8 cellular contexts compared by ENCODE assay signal in genomic region chr17:68184816-68185436, GRCh38.
DNase-seq lines count a peak whose midpoint lies in the region; ATAC-seq, FAIRE-seq and TF ChIP-seq lines count a peak whose summit lies in the region.

No MANE protein-coding gene starts in this region.

- H3K4me1 ChIP-seq in PC-9 (replicated peaks; ENCODE audit: insufficient read depth): peaks cover 25% of the 10 kb centered on the region
- no peaks in the 10 kb centered on the region for H3K4me1 ChIP-seq in endodermal cell (ENCODE audit: control insufficient read depth, insufficient read depth, low read length)
- H3K4me1 ChIP-seq in body of pancreas: no peaks in the 10 kb centered on the region

- H3K9ac ChIP-seq in endodermal cell (ENCODE audit: extremely low read depth, low read length, poor library complexity, severe bottlenecking): no peak overlapping the region

- H3K4me3 ChIP-seq in PC-9: no peak overlapping the region
- no peak overlapping the region for H3K4me3 ChIP-seq in endodermal cell (ENCODE audit: low read length)
- H3K4me3 ChIP-seq in body of pancreas: no peak overlapping the region

- H3K27me3 Mint-ChIP-seq in endodermal cell (ENCODE audit: insufficient read depth): peaks cover 5% of the 10 kb centered on the region

- H3K4me2 ChIP-seq in PC-9: peak overlapping the region; percentile 48; the same call in 1 of the 2 replicates

- H3K27me3 ChIP-seq in PC-9 (ENCODE audit: insufficient read depth, low read depth) (no peaks in the 10 kb centered on the region), endodermal cell (ENCODE audit: control insufficient read depth, insufficient read depth, low read length, poor library complexity, severe bottlenecking) (no peaks in the 10 kb centered on the region), body of pancreas (no peaks in the 10 kb centered on the region)

- no peak overlapping the region for H3K4me3 Mint-ChIP-seq in endodermal cell

- WGBS in endodermal cell (ENCODE audit: insufficient coverage in 1 of 2, insufficient read length in 1 of 2), 2 experiments: 86 to 91% methylated on average over 1 to 4 of the region's 4 CpGs
- WGBS in body of pancreas, 2 donors: 71 to 85% methylated on average over 4 of the region's 4 CpGs

- no peak overlapping the region for H2AFZ ChIP-seq in PC-9

- TSS peak; percentile 31 for BruUV-seq in PC-9 (replicated peaks; lab: Mats Ljungman, UMichigan)

- FAIRE-seq in GM18507 (lab: Jason Lieb, UNC): peak; percentile 94

- H3K79me2 ChIP-seq in PC-9 (ENCODE audit: low read depth): no peaks in the 10 kb centered on the region

- no peak for DNase-seq in GM18507 (ENCODE audit: extremely low spot score, insufficient read length, low read depth)
- DNase-seq in PC-9: no peak
- DNase-seq in endodermal cell: peak; percentile 45
- no peak for DNase-seq in NCI-H82 treated with DMSO at 0.1 percent for 48 hours (lab: John Stamatoyannopoulos, UW; ENCODE audit: unreplicated experiment)
- DNase-seq in body of pancreas: no peak
- DNase-seq in posterior cingulate gyrus: no peak
- DNase-seq in left colon: no peak

- CTCF ChIA-PET in PC-9 (lab: Charles Lee): interaction anchor here (0.7 kb wide), 1 partner anchor 20 kb away, joined by 3 read pairs; no protein-coding TSS in a partner anchor

- no peak overlapping the region for H3K27ac Mint-ChIP-seq in endodermal cell

- TF ChIP-seq CTCF in PC-9 (conservative IDR thresholded peaks at IDR 0.05) (no peak), endodermal cell (conservative IDR thresholded peaks at IDR 0.05) (no peak), body of pancreas (IDR thresholded peaks at IDR 0.05) (no peak)

- H3K36me3 ChIP-seq in PC-9 (ENCODE audit: low read depth) (no peaks in the 10 kb centered on the region), endodermal cell (ENCODE audit: control insufficient read depth, insufficient read depth, low read length) (no peaks in the 10 kb centered on the region), body of pancreas (replicated peaks in 1 of 2; ENCODE audit: insufficient read depth in 1 of 2, low read depth in 2 of 2) (no peaks in the 10 kb centered on the region)

- no peaks in the 10 kb centered on the region for H3K4me1 Mint-ChIP-seq in endodermal cell

- no peaks in the 10 kb centered on the region; the same call in 1 of the 2 replicates for H3F3A ChIP-seq in PC-9 (ENCODE audit: insufficient read depth, low read depth)

- ATAC-seq in HG02588 (IDR thresholded peaks at IDR 0.05; ENCODE audit: unreplicated experiment): peak; percentile 59
- no peak for ATAC-seq in body of pancreas
- ATAC-seq in left colon: no peak

- H3K9me2 ChIP-seq in PC-9 (ENCODE audit: insufficient read depth): no peaks in the 10 kb centered on the region

- no peak for TF ChIP-seq POLR2A in body of pancreas (IDR thresholded peaks at IDR 0.05)

- no peaks in the 10 kb centered on the region for H4K20me1 ChIP-seq in PC-9 (ENCODE audit: insufficient read depth)

- intact Hi-C loops in PC-9 (cut with micrococcal nuclease; ENCODE audit: unreplicated experiment) (no loop called here), body of pancreas (cut with DNase I) (no loop called here), posterior cingulate gyrus (cut with DNase I) (no loop called here), left colon (cut with DNase I, micrococcal nuclease) (no loop called here)

- peak overlapping the region; percentile 46 for H3K27ac ChIP-seq in PC-9
- H3K27ac ChIP-seq in endodermal cell (ENCODE audit: low read depth, low read length): no peak overlapping the region
- H3K27ac ChIP-seq in body of pancreas: no peak overlapping the region

- H3K36me3 Mint-ChIP-seq in endodermal cell (ENCODE audit: low read depth): no peaks in the 10 kb centered on the region

- POLR2A ChIA-PET in PC-9 (lab: Charles Lee; ENCODE audit: unreplicated experiment): no interaction called here

- H3K9me3 ChIP-seq in PC-9 (ENCODE audit: insufficient read depth, low read depth): no peaks in the 10 kb centered on the region
- H3K9me3 ChIP-seq in endodermal cell (ENCODE audit: control insufficient read depth, low read length): no peaks in the 10 kb centered on the region
- no peaks in the 10 kb centered on the region for H3K9me3 ChIP-seq in body of pancreas

- peaks cover 3% of the 10 kb centered on the region for H3K9me3 Mint-ChIP-seq in endodermal cell
